8 cellular contexts compared by ENCODE assay signal in the genomic region with DNA sequence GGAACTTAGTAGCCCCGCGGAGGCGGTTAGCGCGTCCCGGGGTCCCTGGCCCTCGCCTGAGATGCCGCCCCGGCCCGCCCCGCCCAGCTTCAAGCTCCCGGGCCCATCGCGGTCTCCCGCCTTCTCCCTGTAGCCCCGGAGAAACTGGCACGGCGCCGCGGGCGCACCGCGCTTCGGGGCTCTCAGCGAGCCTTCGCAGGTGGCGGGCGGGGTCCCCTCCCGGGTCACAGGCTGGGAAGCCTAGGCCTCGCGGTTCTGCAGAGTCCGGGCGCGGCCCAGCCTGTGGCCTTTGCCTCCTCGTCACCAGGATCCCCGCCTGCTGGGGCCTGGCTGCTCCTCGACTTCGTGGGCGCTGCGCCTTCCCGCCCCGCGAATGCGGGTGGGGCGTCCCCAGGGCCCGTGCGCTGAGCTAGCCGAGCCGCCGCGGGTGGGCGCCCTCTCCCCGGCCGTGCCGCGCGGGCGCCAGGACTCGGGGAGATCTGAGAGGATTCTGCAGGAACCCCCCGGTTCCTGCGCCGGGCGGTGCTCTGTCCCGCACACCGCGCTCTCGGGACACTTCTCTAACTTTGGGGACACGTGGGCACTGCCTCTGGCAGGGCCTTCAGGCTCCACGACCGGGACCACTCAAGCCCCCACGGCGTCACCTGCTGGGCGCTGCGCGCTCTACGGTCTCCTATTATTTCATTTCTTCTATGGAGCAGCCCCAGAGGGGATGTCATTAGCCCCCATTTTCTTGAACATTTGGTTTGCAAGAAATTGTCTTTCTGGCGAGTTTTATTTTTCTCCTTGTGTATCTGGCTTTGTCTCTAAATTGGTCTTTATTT. TPM values are rescaled to one million over a fixed set of nuclear protein-coding genes. Genes with fewer than 3 reads are reported as not detected.
DNase-seq lines count a peak whose midpoint lies in the region; ATAC-seq and TF ChIP-seq lines count a peak whose summit lies in the region.

No MANE protein-coding gene starts in this region.

- no peaks in the 10 kb centered on the region for H3K9me3 ChIP-seq in vagina

- H3K36me3 ChIP-seq in vagina, result no peaks in the 10 kb centered on the region

- peak overlapping the region; percentile 88 for H3K4me3 Mint-ChIP-seq in activated T-helper 2 cell treated with anti-CD3 and anti-CD28 coated beads, Interferon-gamma antibody, Interleukin-2, Interleukin-4, amounts not matched to agents 10 μg/mL and 5 μg/mL and 100 μg/mL, durations not matched to agents 14 hours and 24 hours and 36 hours (ENCODE audit: low read depth)
- peak overlapping the region; percentile 95 for H3K4me3 Mint-ChIP-seq in glutamatergic neuron (ENCODE audit: unreplicated experiment)

- H3K27ac ChIP-seq in vagina, result peak overlapping the region; percentile 87

- peaks cover 49% of the 10 kb centered on the region for H3K4me1 ChIP-seq in vagina

- DNase-seq in AG20443 (ENCODE audit: low spot score) (peak; percentile 62), OCI-M1 (lab: John Stamatoyannopoulos, UW) (peak; percentile 88), glutamatergic neuron (peak; percentile 66), posterior vena cava (ENCODE audit: low spot score) (peak; percentile 87), vagina (ENCODE audit: extremely low spot score in 2 of 2) (no peak)
- peak; percentile 52 for DNase-seq in activated T-helper 2 cell treated with anti-CD3 and anti-CD28 coated beads, Interferon-gamma antibody, Interleukin-2, Interleukin-4, amounts not matched to agents 10 μg/mL and 5 μg/mL and 100 μg/mL, durations not matched to agents 14 hours and 24 hours and 36 hours (ENCODE audit: low spot score)

- TF ChIP-seq POLR2A in vagina (IDR thresholded peaks at IDR 0.05), result peak in 1 of 2 donors; percentile 13

- no peaks in the 10 kb centered on the region for H3K27me3 ChIP-seq in vagina

- no peaks in the 10 kb centered on the region for H3K9me3 Mint-ChIP-seq in activated T-helper 2 cell treated with anti-CD3 and anti-CD28 coated beads, Interferon-gamma antibody, Interleukin-2, Interleukin-4, amounts not matched to agents 10 μg/mL and 5 μg/mL and 100 μg/mL, durations not matched to agents 14 hours and 24 hours and 36 hours
- peaks cover 16% of the 10 kb centered on the region for H3K9me3 Mint-ChIP-seq in glutamatergic neuron (ENCODE audit: unreplicated experiment)

- H3K36me3 Mint-ChIP-seq in activated T-helper 2 cell treated with anti-CD3 and anti-CD28 coated beads, Interferon-gamma antibody, Interleukin-2, Interleukin-4, amounts not matched to agents 10 μg/mL and 5 μg/mL and 100 μg/mL, durations not matched to agents 14 hours and 24 hours and 36 hours (ENCODE audit: low read depth), result peaks cover 23% of the 10 kb centered on the region
- peaks cover 11% of the 10 kb centered on the region for H3K36me3 Mint-ChIP-seq in glutamatergic neuron (ENCODE audit: unreplicated experiment)

- peak overlapping the region; percentile 77 to 79 for H3K4me3 ChIP-seq in vagina

- intact Hi-C loops in activated T-helper 2 cell treated with anti-CD3 and anti-CD28 coated beads, Interferon-gamma antibody, Interleukin-2, Interleukin-4, amounts not matched to agents 10 μg/mL and 5 μg/mL and 100 μg/mL, durations not matched to agents 14 hours and 24 hours and 36 hours (cut with micrococcal nuclease), result loop anchor here (1.0 to 5.0 kb wide), 5 partner anchors 54 to 336 kb away; a partner anchor contains a TSS
- intact Hi-C loops in posterior vena cava (cut with DNase I) (loop anchor here in 1 of 2 donors (5.0 kb wide), 1 partner anchor 946 kb away; a partner anchor contains a TSS), vagina (cut with DNase I) (no loop called here)

- peak; percentile 43 for ATAC-seq in GM19043 (IDR thresholded peaks at IDR 0.05; ENCODE audit: low read depth, unreplicated experiment)
- ATAC-seq in HG03196 (IDR thresholded peaks at IDR 0.05; ENCODE audit: unreplicated experiment), result peak; percentile 39

- H3K4me1 Mint-ChIP-seq in activated T-helper 2 cell treated with anti-CD3 and anti-CD28 coated beads, Interferon-gamma antibody, Interleukin-2, Interleukin-4, amounts not matched to agents 10 μg/mL and 5 μg/mL and 100 μg/mL, durations not matched to agents 14 hours and 24 hours and 36 hours (ENCODE audit: low read depth), result peaks cover 39% of the 10 kb centered on the region
- peaks cover 38% of the 10 kb centered on the region for H3K4me1 Mint-ChIP-seq in glutamatergic neuron (ENCODE audit: low read depth, unreplicated experiment)

- TF ChIP-seq CTCF in glutamatergic neuron (IDR thresholded peaks at IDR 0.05; ENCODE audit: partially characterized antibody, unreplicated experiment) (peak; percentile 35), vagina (IDR thresholded peaks at IDR 0.05) (peak in 1 of 3 experiments; percentile 36)

- peak overlapping the region; percentile 86 for H3K27ac Mint-ChIP-seq in activated T-helper 2 cell treated with anti-CD3 and anti-CD28 coated beads, Interferon-gamma antibody, Interleukin-2, Interleukin-4, amounts not matched to agents 10 μg/mL and 5 μg/mL and 100 μg/mL, durations not matched to agents 14 hours and 24 hours and 36 hours
- H3K27ac Mint-ChIP-seq in glutamatergic neuron (ENCODE audit: unreplicated experiment), result peak overlapping the region; percentile 72

- H3K27me3 Mint-ChIP-seq in activated T-helper 2 cell treated with anti-CD3 and anti-CD28 coated beads, Interferon-gamma antibody, Interleukin-2, Interleukin-4, amounts not matched to agents 10 μg/mL and 5 μg/mL and 100 μg/mL, durations not matched to agents 14 hours and 24 hours and 36 hours (ENCODE audit: low read depth), result peaks cover 18% of the 10 kb centered on the region
- H3K27me3 Mint-ChIP-seq in glutamatergic neuron (ENCODE audit: unreplicated experiment), result peaks cover 18% of the 10 kb centered on the region

RNA-seq across cellular contexts. Expression of a gene that starts 0.7 kb away (rescaled TPM):
- total RNA-seq in activated T-helper 2 cell treated with anti-CD3 and anti-CD28 coated beads, Interferon-gamma antibody, Interleukin-2, Interleukin-4, amounts not matched to agents 10 μg/mL and 5 μg/mL and 100 μg/mL, durations not matched to agents 14 hours and 24 hours and 36 hours, result 101 and 112 TPM in 2 replicates
- total RNA-seq in glutamatergic neuron (ENCODE audit: unreplicated experiment), result 311 TPM
- 10 to 100 TPM; 13.5 to 21.0 TPM for total RNA-seq in posterior vena cava
- 63.6 TPM for total RNA-seq in vagina

RNA-seq across cellular contexts. Expression of a gene that starts 53.6 kb away (rescaled TPM):
- 183 and 184 TPM in 2 replicates for total RNA-seq in activated T-helper 2 cell treated with anti-CD3 and anti-CD28 coated beads, Interferon-gamma antibody, Interleukin-2, Interleukin-4, amounts not matched to agents 10 μg/mL and 5 μg/mL and 100 μg/mL, durations not matched to agents 14 hours and 24 hours and 36 hours
- total RNA-seq in glutamatergic neuron (ENCODE audit: unreplicated experiment) (216 TPM), posterior vena cava (10 to 100 TPM; 78.8 to 90.7 TPM), vagina (71.2 TPM)

Comparison
In these comparisons a context has a peak if more than half of its experiments do, and no peak if none do; other contexts are left out.
1. DNase-seq: peak in AG20443 (single experiment), OCI-M1 (single experiment), activated T-helper 2 cell treated with anti-CD3 and anti-CD28 coated beads, Interferon-gamma antibody, Interleukin-2, Interleukin-4, amounts not matched to agents 10 μg/mL and 5 μg/mL and 100 μg/mL, durations not matched to agents 14 hours and 24 hours and 36 hours (single experiment), glutamatergic neuron (single experiment) and posterior vena cava (single experiment); none in vagina (0 of 2).